In the genomic region with DNA sequence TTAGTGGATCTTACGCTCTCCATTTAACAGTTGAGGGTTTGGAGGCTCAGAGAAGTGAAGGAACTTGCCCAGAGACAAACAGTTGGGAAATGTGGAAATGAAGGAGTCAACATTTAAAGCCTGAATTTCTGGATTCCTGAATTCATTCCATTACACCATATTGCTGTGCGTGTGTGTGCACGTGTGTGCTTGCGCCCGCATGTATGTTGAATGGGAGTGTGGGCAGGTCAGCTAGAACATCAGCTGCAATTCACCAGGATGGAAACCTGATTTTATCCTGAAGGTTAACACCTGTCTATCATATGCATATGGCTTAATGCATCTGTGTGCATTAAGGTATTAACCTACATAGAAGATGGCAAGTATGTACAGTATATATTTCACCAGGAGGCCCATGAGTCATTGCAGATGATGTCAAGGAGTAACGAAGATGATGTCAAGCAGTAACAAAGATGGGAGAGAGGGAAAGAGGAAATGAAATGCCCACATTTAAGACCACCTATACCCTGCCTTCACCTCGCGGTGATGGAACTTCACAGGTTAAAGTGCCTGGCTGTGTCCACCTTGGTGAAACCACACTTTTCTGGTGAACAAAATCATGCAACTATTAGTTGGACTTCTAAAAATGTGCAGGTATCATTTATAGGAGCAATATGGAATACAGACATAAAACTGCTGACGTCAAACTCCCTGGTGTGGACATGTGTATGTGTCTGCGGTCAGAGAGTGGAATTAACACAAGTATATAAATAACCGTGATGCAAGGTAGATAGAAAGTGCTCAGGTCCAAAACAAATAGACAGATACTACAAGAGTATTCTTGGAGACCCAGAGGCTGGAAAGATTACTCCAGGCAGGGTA, we compare ENCODE assay signal across 10 cellular contexts. TPM values are rescaled to one million over a fixed set of nuclear protein-coding genes. Genes with fewer than 3 reads are reported as not detected.
DNase-seq lines count a peak whose midpoint lies in the region; ATAC-seq lines count a peak whose summit lies in the region.
"Had no signal": no experiment of that assay in that cellular context is flagged by ENCODE, and none has a peak within 500 bp of the region (broad histone marks: within the 10 kb centered on the region; RNA-seq: fewer than 3 reads in every experiment).

No MANE protein-coding gene starts in this region.

- no peak for DNase-seq in activated CD4-positive, alpha-beta memory T cell treated with anti-CD3 and anti-CD28 coated beads, Interleukin-2, amount 10 ng/mL, durations not matched to agents 7 days and 5 days
- no peak for DNase-seq in activated CD4-positive, alpha-beta memory T cell treated with anti-CD3 and anti-CD28 coated beads for 36 hours
- no peak for DNase-seq in activated CD8-positive, alpha-beta T cell treated with anti-CD3 and anti-CD28 coated beads, Interleukin-2, amount 10 ng/mL, durations not matched to agents 7 days and 5 days
- DNase-seq in stimulated activated naive CD8-positive, alpha-beta T cell treated with anti-CD3 and anti-CD28 coated beads, Interleukin-15, amount 100 ng/mL, for 72 hours, result no peak
- no peak for DNase-seq in kidney tubule cell (ENCODE audit: low spot score)
- DNase-seq: effector CD4-positive, alpha-beta T cell; stimulated activated CD4-positive, alpha-beta T cell treated with anti-CD3 and anti-CD28 coated beads, Interleukin-4, amount 100 ng/mL, for 24 hours had no signal

- H3K36me3 Mint-ChIP-seq in activated CD4-positive, alpha-beta memory T cell treated with anti-CD3 and anti-CD28 coated beads, Interleukin-2, amount 10 ng/mL, durations not matched to agents 7 days and 5 days (ENCODE audit: low read depth), result no peaks in the 10 kb centered on the region
- no peaks in the 10 kb centered on the region for H3K36me3 Mint-ChIP-seq in activated CD4-positive, alpha-beta memory T cell treated with anti-CD3 and anti-CD28 coated beads for 36 hours
- no peaks in the 10 kb centered on the region for H3K36me3 Mint-ChIP-seq in activated CD8-positive, alpha-beta T cell treated with anti-CD3 and anti-CD28 coated beads, Interleukin-2, amount 10 ng/mL, durations not matched to agents 7 days and 5 days (ENCODE audit: low read depth)

- no peak overlapping the region for H3K9ac ChIP-seq in iPS-20b (ENCODE audit: low read depth, low read length)

- intact Hi-C loops in activated CD4-positive, alpha-beta memory T cell treated with anti-CD3 and anti-CD28 coated beads for 36 hours (cut with micrococcal nuclease), result no loop called here

- H3K36me3 ChIP-seq in iPS-20b (ENCODE audit: insufficient read depth, low read depth, low read length), result no peaks in the 10 kb centered on the region

- H3K4me1 Mint-ChIP-seq in activated CD4-positive, alpha-beta memory T cell treated with anti-CD3 and anti-CD28 coated beads, Interleukin-2, amount 10 ng/mL, durations not matched to agents 7 days and 5 days, result peaks cover 12% of the 10 kb centered on the region
- H3K4me1 Mint-ChIP-seq in activated CD4-positive, alpha-beta memory T cell treated with anti-CD3 and anti-CD28 coated beads for 36 hours (ENCODE audit: low read depth), result peaks cover 11% of the 10 kb centered on the region
- peaks cover 14% of the 10 kb centered on the region for H3K4me1 Mint-ChIP-seq in activated CD8-positive, alpha-beta T cell treated with anti-CD3 and anti-CD28 coated beads, Interleukin-2, amount 10 ng/mL, durations not matched to agents 7 days and 5 days (ENCODE audit: low read depth)
- H3K4me1 Mint-ChIP-seq in stimulated activated naive CD8-positive, alpha-beta T cell treated with anti-CD3 and anti-CD28 coated beads, Interleukin-15, amount 100 ng/mL, for 72 hours, result peaks cover 17% of the 10 kb centered on the region

- no peaks in the 10 kb centered on the region for H3K9me3 Mint-ChIP-seq in activated CD4-positive, alpha-beta memory T cell treated with anti-CD3 and anti-CD28 coated beads, Interleukin-2, amount 10 ng/mL, durations not matched to agents 7 days and 5 days
- no peaks in the 10 kb centered on the region for H3K9me3 Mint-ChIP-seq in activated CD4-positive, alpha-beta memory T cell treated with anti-CD3 and anti-CD28 coated beads for 36 hours
- no peaks in the 10 kb centered on the region for H3K9me3 Mint-ChIP-seq in activated CD8-positive, alpha-beta T cell treated with anti-CD3 and anti-CD28 coated beads, Interleukin-2, amount 10 ng/mL, durations not matched to agents 7 days and 5 days (ENCODE audit: insufficient read depth)
- H3K9me3 Mint-ChIP-seq in stimulated activated naive CD8-positive, alpha-beta T cell treated with anti-CD3 and anti-CD28 coated beads, Interleukin-15, amount 100 ng/mL, for 72 hours, result no peaks in the 10 kb centered on the region

- CTCF ChIA-PET in activated CD4-positive, alpha-beta memory T cell treated with anti-CD3 and anti-CD28 coated beads, Interleukin-2, amount 10 ng/mL, durations not matched to agents 7 days and 5 days (lab: Charles Lee), result no interaction called here
- CTCF ChIA-PET in activated CD4-positive, alpha-beta memory T cell treated with anti-CD3 and anti-CD28 coated beads for 36 hours (lab: Charles Lee), result no interaction called here
- CTCF ChIA-PET in activated CD8-positive, alpha-beta T cell treated with anti-CD3 and anti-CD28 coated beads, Interleukin-2, amount 10 ng/mL, durations not matched to agents 7 days and 5 days (lab: Charles Lee), result no interaction called here

- peaks cover 11% of the 10 kb centered on the region; the same call in 1 of the 2 replicates for H3K4me1 ChIP-seq in iPS-20b (ENCODE audit: insufficient read depth, low read length)

- H3K4me3 Mint-ChIP-seq in activated CD4-positive, alpha-beta memory T cell treated with anti-CD3 and anti-CD28 coated beads, Interleukin-2, amount 10 ng/mL, durations not matched to agents 7 days and 5 days, result peak overlapping the region; percentile 54
- H3K4me3 Mint-ChIP-seq in activated CD4-positive, alpha-beta memory T cell treated with anti-CD3 and anti-CD28 coated beads for 36 hours, result no peak overlapping the region
- peak overlapping the region; percentile 35 for H3K4me3 Mint-ChIP-seq in activated CD8-positive, alpha-beta T cell treated with anti-CD3 and anti-CD28 coated beads, Interleukin-2, amount 10 ng/mL, durations not matched to agents 7 days and 5 days
- H3K4me3 Mint-ChIP-seq in stimulated activated naive CD8-positive, alpha-beta T cell treated with anti-CD3 and anti-CD28 coated beads, Interleukin-15, amount 100 ng/mL, for 72 hours, result peak overlapping the region; percentile 70 to 73

- H3K27me3 Mint-ChIP-seq in activated CD4-positive, alpha-beta memory T cell treated with anti-CD3 and anti-CD28 coated beads, Interleukin-2, amount 10 ng/mL, durations not matched to agents 7 days and 5 days, result peaks cover 46% of the 10 kb centered on the region
- H3K27me3 Mint-ChIP-seq in activated CD4-positive, alpha-beta memory T cell treated with anti-CD3 and anti-CD28 coated beads for 36 hours, result peaks cover 32% of the 10 kb centered on the region
- H3K27me3 Mint-ChIP-seq in activated CD8-positive, alpha-beta T cell treated with anti-CD3 and anti-CD28 coated beads, Interleukin-2, amount 10 ng/mL, durations not matched to agents 7 days and 5 days (ENCODE audit: low read depth), result peaks cover 45% of the 10 kb centered on the region
- H3K27me3 Mint-ChIP-seq in stimulated activated naive CD8-positive, alpha-beta T cell treated with anti-CD3 and anti-CD28 coated beads, Interleukin-15, amount 100 ng/mL, for 72 hours, result peaks cover 57% of the 10 kb centered on the region

- H3K9me3 ChIP-seq in iPS-20b (ENCODE audit: insufficient read depth, low read depth, low read length), result no peaks in the 10 kb centered on the region

- peaks cover 57% of the 10 kb centered on the region for H3K27me3 ChIP-seq in iPS-20b (ENCODE audit: insufficient read depth, low read length)

- H3K27ac Mint-ChIP-seq in activated CD4-positive, alpha-beta memory T cell treated with anti-CD3 and anti-CD28 coated beads, Interleukin-2, amount 10 ng/mL, durations not matched to agents 7 days and 5 days, result no peak overlapping the region
- no peak overlapping the region for H3K27ac Mint-ChIP-seq in activated CD4-positive, alpha-beta memory T cell treated with anti-CD3 and anti-CD28 coated beads for 36 hours
- H3K27ac Mint-ChIP-seq in activated CD8-positive, alpha-beta T cell treated with anti-CD3 and anti-CD28 coated beads, Interleukin-2, amount 10 ng/mL, durations not matched to agents 7 days and 5 days, result no peak overlapping the region
- H3K27ac Mint-ChIP-seq in stimulated activated naive CD8-positive, alpha-beta T cell treated with anti-CD3 and anti-CD28 coated beads, Interleukin-15, amount 100 ng/mL, for 72 hours, result no peak overlapping the region

- H3K4me3 ChIP-seq in iPS-20b (ENCODE audit: low read length), result peak overlapping the region; percentile 54

- ATAC-seq in activated CD8-positive, alpha-beta T cell treated with anti-CD3 and anti-CD28 coated beads, Interleukin-2, amount 10 ng/mL, durations not matched to agents 7 days and 5 days, result no peak
- ATAC-seq in stimulated activated naive CD8-positive, alpha-beta T cell treated with anti-CD3 and anti-CD28 coated beads, Interleukin-15, amount 100 ng/mL, for 72 hours, result no peak
- ATAC-seq in GM21825 (IDR thresholded peaks at IDR 0.05; ENCODE audit: unreplicated experiment) (no peak), HG03354 (IDR thresholded peaks at IDR 0.05; ENCODE audit: poor library complexity, severe bottlenecking, unreplicated experiment) (no peak)

- POLR2A ChIA-PET in activated CD4-positive, alpha-beta memory T cell treated with anti-CD3 and anti-CD28 coated beads, Interleukin-2, amount 10 ng/mL, durations not matched to agents 7 days and 5 days (lab: Charles Lee), result no interaction called here
- POLR2A ChIA-PET in activated CD4-positive, alpha-beta memory T cell treated with anti-CD3 and anti-CD28 coated beads for 36 hours (lab: Charles Lee), result interaction anchor here (0.5 kb wide), 1 partner anchor 18 kb away, joined by 4 read pairs; no protein-coding TSS in a partner anchor
- POLR2A ChIA-PET in activated CD8-positive, alpha-beta T cell treated with anti-CD3 and anti-CD28 coated beads, Interleukin-2, amount 10 ng/mL, durations not matched to agents 7 days and 5 days (lab: Charles Lee), result no interaction called here

- no peak overlapping the region for H3K27ac ChIP-seq in iPS-20b (ENCODE audit: low read length)

RNA-seq across cellular contexts. Expression of a gene that starts 0.8 kb away (rescaled TPM):
- under 1 TPM; 0.43 to 0.65 TPM for total RNA-seq in activated CD4-positive, alpha-beta memory T cell treated with anti-CD3 and anti-CD28 coated beads, Interleukin-2, amount 10 ng/mL, durations not matched to agents 7 days and 5 days
- 1 to 10 TPM; 1.0 to 1.3 TPM for total RNA-seq in activated CD4-positive, alpha-beta memory T cell treated with anti-CD3 and anti-CD28 coated beads for 36 hours
- 1 to 10 TPM in 1 of 2 experiments, under 1 TPM in 1; 0.39 to 1.1 TPM for total RNA-seq in activated CD8-positive, alpha-beta T cell treated with anti-CD3 and anti-CD28 coated beads, Interleukin-2, amount 10 ng/mL, durations not matched to agents 7 days and 5 days

RNA-seq across cellular contexts. Expression of a gene that starts 14.9 kb away (rescaled TPM):
- total RNA-seq in activated CD4-positive, alpha-beta memory T cell treated with anti-CD3 and anti-CD28 coated beads, Interleukin-2, amount 10 ng/mL, durations not matched to agents 7 days and 5 days, result 10 to 100 TPM; 14.3 to 14.9 TPM
- total RNA-seq in activated CD4-positive, alpha-beta memory T cell treated with anti-CD3 and anti-CD28 coated beads for 36 hours, result 10 to 100 TPM in 1 of 2 experiments, 1 to 10 TPM in 1; 9.7 to 11.4 TPM
- total RNA-seq in activated CD8-positive, alpha-beta T cell treated with anti-CD3 and anti-CD28 coated beads, Interleukin-2, amount 10 ng/mL, durations not matched to agents 7 days and 5 days, result 10 to 100 TPM; 11.6 to 15.6 TPM

RNA-seq across cellular contexts. Expression of a gene that starts 49.9 kb away (rescaled TPM):
- total RNA-seq in activated CD4-positive, alpha-beta memory T cell treated with anti-CD3 and anti-CD28 coated beads, Interleukin-2, amount 10 ng/mL, durations not matched to agents 7 days and 5 days, result 1 to 10 TPM; 9.0 to 9.2 TPM
- 1 to 10 TPM; 7.3 to 8.5 TPM for total RNA-seq in activated CD4-positive, alpha-beta memory T cell treated with anti-CD3 and anti-CD28 coated beads for 36 hours
- total RNA-seq in activated CD8-positive, alpha-beta T cell treated with anti-CD3 and anti-CD28 coated beads, Interleukin-2, amount 10 ng/mL, durations not matched to agents 7 days and 5 days, result 1 to 10 TPM; 5.4 to 7.2 TPM
